ENCODE assay signal across 9 cellular contexts in genomic region chr5:77560677-77561263, GRCh38.
DNase-seq lines count a peak whose midpoint lies in the region; ATAC-seq, FAIRE-seq and TF ChIP-seq lines count a peak whose summit lies in the region.
"Had no signal": no experiment of that assay in that cellular context is flagged by ENCODE, and none has a peak within 500 bp of the region (broad histone marks: within the 10 kb centered on the region; RNA-seq: fewer than 3 reads in every experiment).

No MANE protein-coding gene starts in this region.

- ATAC-seq in activated T-helper 17 cell treated with anti-CD3 and anti-CD28 coated beads, Interleukin-2, amount 50 U/mL, for 72 hours (replicated peaks), result no peak
- no peak for ATAC-seq in GM21825 (IDR thresholded peaks at IDR 0.05; ENCODE audit: unreplicated experiment)

- no peak for TF ChIP-seq POLR2A in NB4 (IDR thresholded peaks at IDR 0.05; ENCODE audit: extremely low read depth, insufficient read length)

- H3K9me3 Mint-ChIP-seq in activated T-helper 17 cell treated with anti-CD3 and anti-CD28 coated beads, Interleukin-2, amount 50 U/mL, for 72 hours, result no peaks in the 10 kb centered on the region
- peaks cover 1% of the 10 kb centered on the region for H3K9me3 Mint-ChIP-seq in glutamatergic neuron (ENCODE audit: unreplicated experiment)

- H3K36me3 Mint-ChIP-seq in activated T-helper 17 cell treated with anti-CD3 and anti-CD28 coated beads, Interleukin-2, amount 50 U/mL, for 72 hours (ENCODE audit: low read depth), result no peaks in the 10 kb centered on the region
- no peaks in the 10 kb centered on the region for H3K36me3 Mint-ChIP-seq in glutamatergic neuron (ENCODE audit: unreplicated experiment)

- peak; percentile 39 for TF ChIP-seq CTCF in NB4 (IDR thresholded peaks at IDR 0.05; ENCODE audit: low read depth, low read length)
- no peak for TF ChIP-seq CTCF in glutamatergic neuron (IDR thresholded peaks at IDR 0.05; ENCODE audit: partially characterized antibody, unreplicated experiment)

- H3K4me1 Mint-ChIP-seq in activated T-helper 17 cell treated with anti-CD3 and anti-CD28 coated beads, Interleukin-2, amount 50 U/mL, for 72 hours, result no peaks in the 10 kb centered on the region
- peaks cover 23% of the 10 kb centered on the region for H3K4me1 Mint-ChIP-seq in glutamatergic neuron (ENCODE audit: low read depth, unreplicated experiment)
- H3K4me1 Mint-ChIP-seq: B cell had no signal

- DNase-seq in DMS79 treated with DMSO at 0.1 percent for 48 hours (lab: John Stamatoyannopoulos, UW) (peak; percentile 17), DMS79 (lab: John Stamatoyannopoulos, UW) (no peak), NB4 (ENCODE audit: low read depth) (peak; percentile 71), iPS DF 19.7 (ENCODE audit: low read depth, low spot score) (peak; percentile 23), glutamatergic neuron (no peak)

- no peak overlapping the region for H3K27ac Mint-ChIP-seq in activated T-helper 17 cell treated with anti-CD3 and anti-CD28 coated beads, Interleukin-2, amount 50 U/mL, for 72 hours
- H3K27ac Mint-ChIP-seq in glutamatergic neuron (ENCODE audit: unreplicated experiment), result no peak overlapping the region
- H3K27ac Mint-ChIP-seq: B cell had no signal

- H3K27me3 Mint-ChIP-seq in activated T-helper 17 cell treated with anti-CD3 and anti-CD28 coated beads, Interleukin-2, amount 50 U/mL, for 72 hours, result no peaks in the 10 kb centered on the region
- H3K27me3 Mint-ChIP-seq in glutamatergic neuron (ENCODE audit: unreplicated experiment), result peaks cover 2% of the 10 kb centered on the region

- H3K4me3 Mint-ChIP-seq in activated T-helper 17 cell treated with anti-CD3 and anti-CD28 coated beads, Interleukin-2, amount 50 U/mL, for 72 hours, result no peak overlapping the region
- no peak overlapping the region for H3K4me3 Mint-ChIP-seq in glutamatergic neuron (ENCODE audit: unreplicated experiment)
- H3K4me3 Mint-ChIP-seq: B cell had no signal

- no peak overlapping the region for H3K4me3 ChIP-seq in NB4 (ENCODE audit: low read depth, low read length)

- peak; percentile 95 for FAIRE-seq in TTC549 (lab: Jason Lieb, UNC)

Comparison
In these comparisons a context has a peak if more than half of its experiments do, and no peak if none do; other contexts are left out.
1. DNase-seq: peak in DMS79 treated with DMSO at 0.1 percent for 48 hours (single experiment), NB4 (single experiment) and iPS DF 19.7 (single experiment); none in DMS79 (single experiment) and glutamatergic neuron (single experiment).